In the genomic region with DNA sequence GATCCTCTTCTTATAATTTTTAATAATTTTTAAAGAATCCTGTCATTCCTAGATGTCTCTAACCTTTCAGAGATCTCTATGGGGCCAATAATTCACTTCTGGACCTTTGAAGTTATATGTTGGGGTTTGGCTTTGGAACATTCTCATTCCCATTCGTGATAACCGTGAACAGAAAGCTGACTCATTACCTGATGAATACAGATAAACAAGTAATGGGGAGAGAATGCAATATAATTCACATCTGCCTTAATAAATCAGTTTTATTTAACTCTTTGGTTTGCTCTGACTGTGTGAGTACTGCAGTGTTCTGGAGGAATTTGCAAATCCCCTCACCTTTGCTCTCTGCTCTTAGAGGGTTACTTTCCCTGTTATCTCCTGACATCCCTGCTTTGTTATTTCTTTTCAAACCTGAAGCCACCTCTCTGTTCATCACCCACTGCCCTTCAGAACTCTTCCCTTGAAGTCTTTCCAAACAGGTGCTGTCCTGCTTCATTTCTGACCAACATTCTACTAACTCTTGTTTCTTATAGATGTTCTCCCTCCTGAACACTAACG, we compare ENCODE assay signal across 16 cellular contexts.
DNase-seq lines count a peak whose midpoint lies in the region; ATAC-seq, FAIRE-seq and TF ChIP-seq lines count a peak whose summit lies in the region.
"Had no signal": no experiment of that assay in that cellular context is flagged by ENCODE, and none has a peak within 500 bp of the region (broad histone marks: within the 10 kb centered on the region; RNA-seq: fewer than 3 reads in every experiment).

No MANE protein-coding gene starts in this region.

- no peaks in the 10 kb centered on the region for H3K9me2 ChIP-seq in HCT116 (ENCODE audit: insufficient read depth)

- H3K4me2 ChIP-seq in HCT116 (ENCODE audit: low read length), result peak overlapping the region; percentile 68
- peak overlapping the region; percentile 15 for H3K4me2 ChIP-seq in astrocyte (ENCODE audit: low read length)
- no peak overlapping the region for H3K4me2 ChIP-seq in mesenchymal stem cell (ENCODE audit: low read length, poor library complexity, severe bottlenecking)

- peak overlapping the region; percentile 51 for H3K27ac ChIP-seq in ACC112 (ENCODE audit: low read depth, low read length)
- peak overlapping the region; percentile 96 for H3K27ac ChIP-seq in HCT116 (ENCODE audit: low read depth, low read length)
- H3K27ac ChIP-seq in astrocyte (ENCODE audit: low read depth, low read length), result no peak overlapping the region
- no peak overlapping the region for H3K27ac ChIP-seq in mesenchymal stem cell (ENCODE audit: low read length, poor library complexity, severe bottlenecking)
- H3K27ac ChIP-seq: lower lobe of right lung, WERI-Rb-1 had no signal

- no peak for TF ChIP-seq RAD21 in HCT116 (IDR thresholded peaks at IDR 0.05; ENCODE audit: low read depth)

- H3K79me2 ChIP-seq in ACC112 (ENCODE audit: control insufficient read depth, insufficient read depth, low read length, unreplicated experiment) (no peaks in the 10 kb centered on the region), HCT116 (ENCODE audit: insufficient read depth, low read length) (peaks cover 7% of the 10 kb centered on the region; the same call in 1 of the 2 replicates), astrocyte (ENCODE audit: insufficient read depth, low read length) (no peaks in the 10 kb centered on the region)

- no peaks in the 10 kb centered on the region for H3K9me3 Mint-ChIP-seq in astrocyte (ENCODE audit: unreplicated experiment)

- H3K18ac ChIP-seq in mesenchymal stem cell (ENCODE audit: low read depth in 1 of 2, low read length in 2 of 2), result no peak overlapping the region

- H3K36me3 ChIP-seq in ACC112 (ENCODE audit: insufficient read depth, low read length), result 0 out of 2 replicates have a peak, but pooled peaks cover 8% of the 10 kb centered on the region
- H3K36me3 ChIP-seq in HCT116 (ENCODE audit: control insufficient read depth in 1 of 2, insufficient read depth in 2 of 2, low read length in 2 of 2), result no peaks in the 10 kb centered on the region
- no peaks in the 10 kb centered on the region for H3K36me3 ChIP-seq in astrocyte (ENCODE audit: insufficient read depth, low read length)
- no peaks in the 10 kb centered on the region for H3K36me3 ChIP-seq in mesenchymal stem cell (ENCODE audit: control insufficient read depth in 1 of 2, insufficient read depth in 2 of 2, low read depth in 1 of 2, low read length in 2 of 2)
- H3K36me3 ChIP-seq: lower lobe of right lung, WERI-Rb-1 had no signal

- FAIRE-seq in astrocyte (lab: Jason Lieb, UNC), result no peak

- WGBS in mesenchymal stem cell, result 14% methylated on average over 1 of the region's 3 CpGs

- DNase-seq in HCT116 (ENCODE audit: low read depth, low spot score) (peak; percentile 73), astrocyte (ENCODE audit: low read depth) (peak; percentile 67), mesenchymal stem cell (peak; percentile 38), NCI-H524 treated with DMSO at 0.1 percent for 48 hours (lab: John Stamatoyannopoulos, UW) (no peak)
- DNase-seq: activated effector memory CD4-positive, alpha-beta T cell treated with Interleukin-2 at 50 U/mL for 16 hours; effector CD4-positive, alpha-beta T cell; lower lobe of right lung; naive thymus-derived CD8-positive, alpha-beta T cell; NCI-H2029; NCI-H524; OCI-M1; WERI-Rb-1 had no signal

- no peak overlapping the region for H3K14ac ChIP-seq in mesenchymal stem cell (ENCODE audit: low read length in 2 of 2)

- H4K91ac ChIP-seq in mesenchymal stem cell (ENCODE audit: low read length), result no peak overlapping the region

- no peaks in the 10 kb centered on the region for H3K27me3 Mint-ChIP-seq in astrocyte (ENCODE audit: low read depth, unreplicated experiment)
- H3K27me3 Mint-ChIP-seq: naive thymus-derived CD8-positive, alpha-beta T cell had no signal

- no peak for TF ChIP-seq POLR2A in HCT116 (IDR thresholded peaks at IDR 0.05; ENCODE audit: borderline replicate concordance, extremely low read depth, insufficient read depth, insufficient read length)

- no peaks in the 10 kb centered on the region for H3K79me1 ChIP-seq in mesenchymal stem cell (replicated peaks; ENCODE audit: low read length, poor library complexity, severe bottlenecking)

- CTCF ChIA-PET in HCT116 (lab: Charles Lee), result interaction anchor here (1.4 kb wide), 1 partner anchor 11 kb away, joined by 3 read pairs; no protein-coding TSS in a partner anchor

- H3K4me3 ChIP-seq in ACC112 (ENCODE audit: low read depth, low read length) (0 out of 2 replicates have a peak overlapping the region, but pooled peaks have one; percentile 9), HCT116 (replicated peaks in 1 of 2; ENCODE audit: low read depth in 1 of 2, low read length in 2 of 2) (peak overlapping the region in 1 of 2 experiments; percentile 19; a peak in 2 of 4 replicates), astrocyte (ENCODE audit: insufficient read depth, low read depth, low read length) (no peak overlapping the region), mesenchymal stem cell (ENCODE audit: insufficient read depth in 1 of 2, low read depth in 1 of 2, low read length in 2 of 2) (no peak overlapping the region)
- H3K4me3 ChIP-seq: lower lobe of right lung had no signal

- no peak overlapping the region for H2BK120ac ChIP-seq in mesenchymal stem cell (ENCODE audit: low read depth, low read length)

- no peak overlapping the region for H2AK5ac ChIP-seq in mesenchymal stem cell (ENCODE audit: low read length, severe bottlenecking)

- H3K4ac ChIP-seq in mesenchymal stem cell (ENCODE audit: low read depth in 1 of 2, low read length in 2 of 2), result no peak overlapping the region

- peak overlapping the region; percentile 51 for H2AFZ ChIP-seq in ACC112 (ENCODE audit: low read length, unreplicated experiment)
- H2AFZ ChIP-seq in HCT116 (ENCODE audit: low read depth, low read length, poor library complexity, severe bottlenecking), result no peak overlapping the region
- H2AFZ ChIP-seq in astrocyte (ENCODE audit: low read depth, low read length), result no peak overlapping the region
- no peak overlapping the region for H2AFZ ChIP-seq in mesenchymal stem cell (ENCODE audit: low read depth, low read length)

- no peak for TF ChIP-seq CTCF in HCT116 (IDR thresholded peaks at IDR 0.05 in 2 of 3, conservative IDR thresholded peaks at IDR 0.05 in 1 of 3; ENCODE audit: borderline replicate concordance in 1 of 3, insufficient read depth in 1 of 3, low read depth in 2 of 3, low read length in 2 of 3)
- no peak for TF ChIP-seq CTCF in astrocyte (IDR thresholded peaks at IDR 0.05; ENCODE audit: insufficient read depth, low read depth, low read length)

- intact Hi-C loops in HCT116 (cut with micrococcal nuclease), result loop anchor here (5.0 kb wide), 1 partner anchor 85 kb away; no protein-coding TSS in a partner anchor

- H3K9ac ChIP-seq in HCT116 (ENCODE audit: low read length) (peak overlapping the region; percentile 58), astrocyte (ENCODE audit: low read length) (no peak overlapping the region), mesenchymal stem cell (ENCODE audit: low read length) (no peak overlapping the region)

- peak; percentile 57 for ATAC-seq in HCT116
- ATAC-seq in HG03432 (IDR thresholded peaks at IDR 0.05; ENCODE audit: unreplicated experiment), result no peak
- no peak for ATAC-seq in HG02938 (IDR thresholded peaks at IDR 0.05; ENCODE audit: unreplicated experiment)
- ATAC-seq in GM21717 (IDR thresholded peaks at IDR 0.05; ENCODE audit: unreplicated experiment), result no peak
- ATAC-seq: lower lobe of right lung; naive thymus-derived CD8-positive, alpha-beta T cell had no signal

- H4K8ac ChIP-seq in mesenchymal stem cell (ENCODE audit: low read length), result no peak overlapping the region

- peaks cover 58% of the 10 kb centered on the region for H3K4me1 ChIP-seq in ACC112 (ENCODE audit: control insufficient read depth, insufficient read depth, low read length, unreplicated experiment)
- H3K4me1 ChIP-seq in HCT116 (ENCODE audit: control insufficient read depth in 1 of 2, insufficient read depth in 2 of 2, low read length in 2 of 2), result peaks cover 88 to 94% of the 10 kb centered on the region in 2 experiments
- H3K4me1 ChIP-seq in astrocyte (ENCODE audit: insufficient read depth, low read length), result peaks cover 11% of the 10 kb centered on the region
- peaks cover 3% of the 10 kb centered on the region for H3K4me1 ChIP-seq in mesenchymal stem cell (ENCODE audit: control insufficient read depth, insufficient read depth, low read depth, low read length)

- H3K9me3 ChIP-seq in HCT116 (ENCODE audit: control insufficient read depth in 1 of 2, insufficient read depth in 1 of 2, low read depth in 1 of 2, low read length in 2 of 2), result no peaks in the 10 kb centered on the region
- H3K9me3 ChIP-seq in astrocyte (ENCODE audit: insufficient read depth, low read depth, low read length), result no peaks in the 10 kb centered on the region
- no peaks in the 10 kb centered on the region for H3K9me3 ChIP-seq in mesenchymal stem cell (ENCODE audit: control insufficient read depth, low read length)
- H3K9me3 ChIP-seq: lower lobe of right lung had no signal

- H4K20me1 ChIP-seq in HCT116 (ENCODE audit: insufficient read depth) (no peaks in the 10 kb centered on the region), astrocyte (ENCODE audit: insufficient read depth, low read length) (no peaks in the 10 kb centered on the region)

- H3K36me3 Mint-ChIP-seq in astrocyte (ENCODE audit: low read depth, unreplicated experiment), result peaks cover 3% of the 10 kb centered on the region

- H2BK12ac ChIP-seq in mesenchymal stem cell (ENCODE audit: low read length in 2 of 2), result peak overlapping the region in 1 of 2 experiments; percentile 37

- peaks cover 23% of the 10 kb centered on the region for H3K4me1 Mint-ChIP-seq in astrocyte (ENCODE audit: low read depth, unreplicated experiment)

- RAD21 ChIA-PET in HCT116 (lab: Charles Lee; ENCODE audit: low non-redundant PET in 1 of 2, low total read pairs in 2 of 2, uncharacterized antibody in 2 of 2, unreplicated experiment in 2 of 2), result no interaction called here

- no peak overlapping the region for H3K23ac ChIP-seq in mesenchymal stem cell (ENCODE audit: low read length in 2 of 2)

- no peak overlapping the region for H3K27ac Mint-ChIP-seq in astrocyte (ENCODE audit: unreplicated experiment)

- no peak overlapping the region for H3K4me3 Mint-ChIP-seq in astrocyte (ENCODE audit: unreplicated experiment)

- POLR2A ChIA-PET in HCT116 (lab: Charles Lee), result interaction anchor here (0.9 to 3.3 kb wide), 5 partner anchors 10 to 618 kb away, joined by 3 to 18 read pairs (median 6); no protein-coding TSS in a partner anchor

- no peak overlapping the region for H2BK15ac ChIP-seq in mesenchymal stem cell (ENCODE audit: low read depth, poor library complexity, severe bottlenecking)

- H3K27me3 ChIP-seq in ACC112 (ENCODE audit: insufficient read depth, low read length) (no peaks in the 10 kb centered on the region), HCT116 (ENCODE audit: insufficient read depth, low read length) (no peaks in the 10 kb centered on the region), astrocyte (ENCODE audit: insufficient read depth, low read length) (no peaks in the 10 kb centered on the region), mesenchymal stem cell (ENCODE audit: control insufficient read depth in 1 of 2, insufficient read depth in 1 of 2, low read length in 2 of 2) (no peaks in the 10 kb centered on the region)

- H2BK5ac ChIP-seq in mesenchymal stem cell (ENCODE audit: low read depth, low read length, poor library complexity, severe bottlenecking), result no peak overlapping the region

- no TSS peak for BruUV-seq in HCT116 (replicated peaks; lab: Mats Ljungman, UMichigan)

Comparison
In these comparisons a context has a peak if more than half of its experiments do, and no peak if none do; other contexts are left out.
1. H3K27ac ChIP-seq: peak in ACC112 (single experiment) and HCT116 (single experiment); none in astrocyte (single experiment) and mesenchymal stem cell (single experiment).